Comparison of ENCODE assay signal across 8 cellular contexts in the genomic region with DNA sequence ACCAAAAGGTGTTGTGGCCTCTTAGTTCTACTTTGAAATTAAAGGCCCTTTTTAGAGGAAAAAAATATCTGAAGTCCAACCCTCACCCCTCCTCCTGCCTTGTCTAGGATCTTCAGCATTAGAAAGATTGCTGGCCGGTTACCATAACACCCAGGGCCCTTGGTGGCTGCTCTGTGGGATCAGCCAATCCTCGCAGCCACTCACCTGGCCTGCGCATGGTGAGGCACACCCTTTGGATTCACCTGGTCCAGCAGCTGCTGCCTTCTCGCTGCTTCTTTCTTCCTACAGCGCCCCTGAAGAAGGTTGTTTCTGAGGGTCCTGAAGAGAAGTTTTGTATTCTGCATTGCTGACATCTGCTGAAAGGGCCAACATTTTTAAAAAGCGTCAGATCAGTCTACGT.
"Had no signal": no experiment of that assay in that cellular context is flagged by ENCODE, and none has a peak within 500 bp of the region (broad histone marks: within the 10 kb centered on the region; RNA-seq: fewer than 3 reads in every experiment).

No MANE protein-coding gene starts in this region.

- DNase-seq: islet precursor cell, left ventricle myocardium inferior, natural killer cell, psoas muscle, sigmoid colon, spleen, tibial artery, upper lobe of right lung had no signal
